Comparison of ENCODE assay signal across 25 cellular contexts in the genomic region with DNA sequence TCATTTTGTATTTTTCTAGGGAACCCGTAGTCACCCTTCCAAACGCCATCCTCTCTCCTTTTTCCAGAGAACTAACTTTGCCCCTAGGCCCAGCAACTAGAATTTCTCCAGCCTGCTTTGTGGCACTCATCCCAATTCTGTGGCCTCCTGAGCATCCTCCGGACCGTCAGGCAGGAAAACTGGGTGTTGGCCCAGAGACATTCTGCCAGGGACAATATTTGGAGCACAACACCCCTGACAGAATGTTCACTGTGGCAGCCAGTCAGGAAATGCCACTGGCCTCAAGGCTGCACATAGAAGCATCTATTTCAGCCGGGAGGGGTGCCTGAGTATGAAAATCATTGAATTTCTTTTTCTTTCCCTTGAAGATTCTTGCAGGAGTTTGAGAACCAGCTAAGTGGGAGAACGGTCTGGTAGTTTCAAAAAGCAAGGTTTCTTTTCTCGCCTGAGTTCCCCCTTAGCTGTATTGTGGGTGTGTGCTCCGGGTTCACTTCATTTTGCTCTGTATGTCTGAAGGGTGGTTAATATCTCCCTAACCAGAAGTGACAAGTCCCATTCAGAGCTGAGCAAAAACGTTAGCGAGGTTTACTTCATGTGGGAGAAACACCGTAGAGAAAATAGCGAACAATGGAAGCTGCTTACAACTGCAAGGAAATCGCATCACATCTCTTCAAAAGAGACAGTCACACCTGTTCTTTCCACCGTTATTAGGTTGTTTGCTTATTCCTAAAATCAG.
DNase-seq lines count a peak whose midpoint lies in the region; ATAC-seq, FAIRE-seq and TF ChIP-seq lines count a peak whose summit lies in the region.
"Had no signal": no experiment of that assay in that cellular context is flagged by ENCODE, and none has a peak within 500 bp of the region (broad histone marks: within the 10 kb centered on the region; RNA-seq: fewer than 3 reads in every experiment).

No MANE protein-coding gene starts in this region.

- H3K4me3 ChIP-seq in right lobe of liver = no peak overlapping the region
- no peak overlapping the region for H3K4me3 ChIP-seq in HepG2 (replicated peaks in 1 of 3; ENCODE audit: insufficient read depth in 1 of 3, low read depth in 2 of 3, low read length in 3 of 3)
- H3K4me3 ChIP-seq in osteoblast (ENCODE audit: insufficient read depth, low read length) = no peak overlapping the region
- H3K4me3 ChIP-seq: tibial nerve had no signal

- no peaks in the 10 kb centered on the region for H3K79me2 ChIP-seq in HepG2 (ENCODE audit: insufficient read depth, low read length)
- no peaks in the 10 kb centered on the region for H3K79me2 ChIP-seq in osteoblast (ENCODE audit: insufficient read depth, low read length)

- peaks cover 4 to 37% (median 21%) of the 10 kb centered on the region in 4 donors for H3K4me1 ChIP-seq in right lobe of liver
- H3K4me1 ChIP-seq in HepG2 (ENCODE audit: insufficient read depth, low read length) = peaks cover 18% of the 10 kb centered on the region
- H3K4me1 ChIP-seq in osteoblast (ENCODE audit: insufficient read depth, low read length) = peaks cover 48% of the 10 kb centered on the region
- H3K4me1 ChIP-seq: Caco-2 had no signal

- no peak for TF ChIP-seq RAD21 in HepG2 (CRISPR knock-in tag; IDR thresholded peaks at IDR 0.05)

- no peak overlapping the region for H3K9ac ChIP-seq in HepG2 (ENCODE audit: insufficient read depth, low read depth, low read length)

- H2AFZ ChIP-seq in HepG2 (ENCODE audit: low read length) (no peak overlapping the region), osteoblast (ENCODE audit: low read length) (peak overlapping the region; percentile 64)

- POLR2A ChIA-PET in HepG2 (lab: Yijun Ruan, JAX) = no interaction called here

- H3K4me2 ChIP-seq in HepG2 (ENCODE audit: low read depth, low read length) (no peak overlapping the region), osteoblast (ENCODE audit: insufficient read depth, low read length) (peak overlapping the region; percentile 10)

- DNase-seq in right lobe of liver = no peak
- DNase-seq in HepG2 (ENCODE audit: low spot score) = no peak
- DNase-seq in cerebellar cortex (ENCODE audit: low spot score) = peak; percentile 97
- DNase-seq in osteoblast (ENCODE audit: insufficient read length, low spot score, missing footprints) = no peak
- DNase-seq in amygdala (lab: John Stamatoyannopoulos, UW) = no peak
- no peak for DNase-seq in iPS-NIHi11 (ENCODE audit: low spot score)
- no peak for DNase-seq in NCI-H526 (lab: John Stamatoyannopoulos, UW)
- DNase-seq: activated CD4-positive, CD25-positive, alpha-beta regulatory T cell treated with anti-CD3 and anti-CD28 coated beads, Interleukin-2, amount 50 U/mL, for 72 hours; activated CD8-positive, alpha-beta T cell treated with anti-CD3 and anti-CD28 coated beads for 36 hours; activated gamma-delta T cell; activated naive CD8-positive, alpha-beta T cell treated with anti-CD3 and anti-CD28 coated beads, Interleukin-2, amount 50 U/mL, for 24 hours; activated T-cell treated with anti-CD3 and anti-CD28 coated beads for 4 hours; Caco-2; DMS79 treated with DMSO at 0.1 percent for 48 hours; immature natural killer cell; NCI-H526 treated with DMSO at 0.1 percent for 48 hours; small intestine; stimulated activated CD4-positive, alpha-beta T cell treated with anti-CD3 and anti-CD28 coated beads, Interleukin-4, amount 100 ng/mL, for 1 hour; stimulated activated naive CD4-positive, alpha-beta T cell had no signal

- H3K36me3 ChIP-seq in right lobe of liver (no peaks in the 10 kb centered on the region), HepG2 (replicated peaks in 1 of 2; ENCODE audit: control insufficient read depth in 1 of 2, insufficient read depth in 2 of 2, low read length in 2 of 2) (no peaks in the 10 kb centered on the region), osteoblast (ENCODE audit: insufficient read depth, low read length) (no peaks in the 10 kb centered on the region)
- H3K36me3 ChIP-seq: tibial nerve had no signal

- FAIRE-seq in HepG2 (lab: Jason Lieb, UNC) = no peak
- FAIRE-seq: A204.1, bronchial epithelial cell, GM19239, small intestine had no signal

- intact Hi-C loops in right lobe of liver (cut with DNase I) = no loop called here
- intact Hi-C loops in HepG2 (cut with micrococcal nuclease; ENCODE audit: unreplicated experiment) = no loop called here

- CTCF ChIA-PET in HepG2 (lab: Yijun Ruan, JAX; ENCODE audit: low intra/inter-chr PET ratio, low total read pairs) = no interaction called here

- TF ChIP-seq POLR2A in right lobe of liver (IDR thresholded peaks at IDR 0.05) = no peak
- no peak for TF ChIP-seq POLR2A in HepG2 (IDR thresholded peaks at IDR 0.05; ENCODE audit: insufficient read depth in 1 of 2, low read depth in 2 of 2, low read length in 2 of 2)

- TF ChIP-seq CTCF in right lobe of liver (IDR thresholded peaks at IDR 0.05) = no peak
- TF ChIP-seq CTCF in HepG2 (CRISPR knock-in tag; IDR thresholded peaks at IDR 0.05) = no peak
- no peak for TF ChIP-seq CTCF in osteoblast (IDR thresholded peaks at IDR 0.05; ENCODE audit: extremely low read depth, low read depth, low read length)

- in situ Hi-C loops in HepG2 (cut with HindIII; ENCODE audit: extremely low pct_ligation_motif_present, low pct_unique_long_range_greater_than_20kb) = no loop called here

- no TSS peak for BruUV-seq in HepG2 (replicated peaks; lab: Mats Ljungman, UMichigan)

- H3K27me3 ChIP-seq in right lobe of liver (no peaks in the 10 kb centered on the region), HepG2 (ENCODE audit: control insufficient read depth in 1 of 2, insufficient read depth in 2 of 2, low read length in 2 of 2) (no peaks in the 10 kb centered on the region), osteoblast (ENCODE audit: insufficient read depth, low read length) (no peaks in the 10 kb centered on the region)
- H3K27me3 ChIP-seq: tibial nerve had no signal

- H3K9me3 ChIP-seq in right lobe of liver = no peaks in the 10 kb centered on the region
- no peaks in the 10 kb centered on the region for H3K9me3 ChIP-seq in HepG2 (ENCODE audit: low read length)
- no peaks in the 10 kb centered on the region for H3K9me3 ChIP-seq in osteoblast (ENCODE audit: low read depth, low read length)
- H3K9me3 ChIP-seq: Caco-2, tibial nerve had no signal

- H4K20me1 ChIP-seq in HepG2 (ENCODE audit: insufficient read depth, low read length) (no peaks in the 10 kb centered on the region), osteoblast (ENCODE audit: insufficient read depth, low read length) (no peaks in the 10 kb centered on the region)

- H3K27ac ChIP-seq in right lobe of liver (peak overlapping the region in 2 of 3 donors; percentile 89 to 90), HepG2 (ENCODE audit: extremely low read length, insufficient read depth, low read length) (no peak overlapping the region), osteoblast (ENCODE audit: low read depth, low read length) (peak overlapping the region; percentile 1)
- H3K27ac ChIP-seq: RWPE1, tibial nerve had no signal

- TF ChIP-seq EP300 in HepG2 (IDR thresholded peaks at IDR 0.05; ENCODE audit: low read depth in 2 of 2, low read length in 2 of 2) (no peak), HepG2 (CRISPR knock-in tag; IDR thresholded peaks at IDR 0.05; ENCODE audit: borderline replicate concordance) (no peak)

- 79% methylated on average over 14 of the region's 14 CpGs for WGBS in right lobe of liver (ENCODE audit: insufficient coverage, low coverage, low lambda C conversion rate, missing lambda C conversion rate)
- 67% methylated on average over 14 of the region's 14 CpGs for WGBS in HepG2 (ENCODE audit: low lambda C conversion rate)

- ATAC-seq in right lobe of liver (no peak), HepG2 (no peak), HG02938 (IDR thresholded peaks at IDR 0.05; ENCODE audit: unreplicated experiment) (no peak)
- ATAC-seq: activated CD8-positive, alpha-beta T cell treated with anti-CD3 and anti-CD28 coated beads for 36 hours; activated naive CD8-positive, alpha-beta T cell treated with anti-CD3 and anti-CD28 coated beads, Interleukin-2, amount 50 U/mL, for 24 hours had no signal

TF ChIP-seq in HepG2, 621 proteins besides CTCF, POLR2A, EP300 and RAD21 (continues in another document):
- no peak for TF ChIP-seq ZKSCAN5 (CRISPR knock-in tag; IDR thresholded peaks at IDR 0.05)
- TF ChIP-seq ZSCAN21 (CRISPR knock-in tag; IDR thresholded peaks at IDR 0.05; ENCODE audit: borderline replicate concordance) = no peak
- no peak for TF ChIP-seq PCBP2 (optimal IDR thresholded peaks at IDR 0.05; ENCODE audit: low read depth, low read length, poor library complexity, severe bottlenecking)
- no peak for TF ChIP-seq PLRG1 (conservative IDR thresholded peaks at IDR 0.05)
- no peak for TF ChIP-seq ZFP62 (CRISPR knock-in tag; IDR thresholded peaks at IDR 0.05)
- TF ChIP-seq, protein P1, sequence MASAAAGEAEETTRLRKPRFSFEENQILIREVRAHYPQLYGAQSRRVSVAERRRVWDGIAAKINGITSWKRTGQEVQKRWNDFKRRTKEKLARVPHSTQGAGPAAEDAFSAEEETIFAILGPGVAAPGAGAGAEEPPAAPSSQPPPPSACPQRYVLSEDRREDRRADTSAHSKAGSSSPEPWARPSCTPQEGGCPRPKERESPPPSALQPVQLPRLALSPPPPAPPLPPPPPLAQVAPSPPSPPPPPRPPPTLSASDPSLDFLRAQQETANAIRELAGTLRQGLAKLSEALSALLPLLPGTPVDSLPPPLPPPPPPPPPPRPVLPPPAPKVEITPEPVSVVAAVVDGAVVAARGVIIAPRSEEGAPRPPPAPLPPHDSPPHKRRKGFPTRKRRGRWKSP (CRISPR knock-in tag; IDR thresholded peaks at IDR 0.05) = no peak
- no peak for TF ChIP-seq ZNF34 (CRISPR knock-in tag; IDR thresholded peaks at IDR 0.05; ENCODE audit: borderline replicate concordance)
- TF ChIP-seq ZKSCAN1 (IDR thresholded peaks at IDR 0.05; ENCODE audit: low read length) = no peak
- TF ChIP-seq EZH2 (conservative IDR thresholded peaks at IDR 0.05; ENCODE audit: low read depth, low read length) = no peak
- TF ChIP-seq, protein P2, sequence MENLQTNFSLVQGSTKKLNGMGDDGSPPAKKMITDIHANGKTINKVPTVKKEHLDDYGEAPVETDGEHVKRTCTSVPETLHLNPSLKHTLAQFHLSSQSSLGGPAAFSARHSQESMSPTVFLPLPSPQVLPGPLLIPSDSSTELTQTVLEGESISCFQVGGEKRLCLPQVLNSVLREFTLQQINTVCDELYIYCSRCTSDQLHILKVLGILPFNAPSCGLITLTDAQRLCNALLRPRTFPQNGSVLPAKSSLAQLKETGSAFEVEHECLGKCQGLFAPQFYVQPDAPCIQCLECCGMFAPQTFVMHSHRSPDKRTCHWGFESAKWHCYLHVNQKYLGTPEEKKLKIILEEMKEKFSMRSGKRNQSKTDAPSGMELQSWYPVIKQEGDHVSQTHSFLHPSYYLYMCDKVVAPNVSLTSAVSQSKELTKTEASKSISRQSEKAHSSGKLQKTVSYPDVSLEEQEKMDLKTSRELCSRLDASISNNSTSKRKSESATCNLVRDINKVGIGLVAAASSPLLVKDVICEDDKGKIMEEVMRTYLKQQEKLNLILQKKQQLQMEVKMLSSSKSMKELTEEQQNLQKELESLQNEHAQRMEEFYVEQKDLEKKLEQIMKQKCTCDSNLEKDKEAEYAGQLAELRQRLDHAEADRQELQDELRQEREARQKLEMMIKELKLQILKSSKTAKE (CRISPR knock-in tag; IDR thresholded peaks at IDR 0.05; ENCODE audit: borderline replicate concordance) = no peak
- no peak for TF ChIP-seq MTA3 (CRISPR knock-in tag; IDR thresholded peaks at IDR 0.05)
- TF ChIP-seq ZSCAN30 (CRISPR knock-in tag; IDR thresholded peaks at IDR 0.05) = no peak
